Comparison of ENCODE assay signal across 16 cellular contexts in the genomic region with DNA sequence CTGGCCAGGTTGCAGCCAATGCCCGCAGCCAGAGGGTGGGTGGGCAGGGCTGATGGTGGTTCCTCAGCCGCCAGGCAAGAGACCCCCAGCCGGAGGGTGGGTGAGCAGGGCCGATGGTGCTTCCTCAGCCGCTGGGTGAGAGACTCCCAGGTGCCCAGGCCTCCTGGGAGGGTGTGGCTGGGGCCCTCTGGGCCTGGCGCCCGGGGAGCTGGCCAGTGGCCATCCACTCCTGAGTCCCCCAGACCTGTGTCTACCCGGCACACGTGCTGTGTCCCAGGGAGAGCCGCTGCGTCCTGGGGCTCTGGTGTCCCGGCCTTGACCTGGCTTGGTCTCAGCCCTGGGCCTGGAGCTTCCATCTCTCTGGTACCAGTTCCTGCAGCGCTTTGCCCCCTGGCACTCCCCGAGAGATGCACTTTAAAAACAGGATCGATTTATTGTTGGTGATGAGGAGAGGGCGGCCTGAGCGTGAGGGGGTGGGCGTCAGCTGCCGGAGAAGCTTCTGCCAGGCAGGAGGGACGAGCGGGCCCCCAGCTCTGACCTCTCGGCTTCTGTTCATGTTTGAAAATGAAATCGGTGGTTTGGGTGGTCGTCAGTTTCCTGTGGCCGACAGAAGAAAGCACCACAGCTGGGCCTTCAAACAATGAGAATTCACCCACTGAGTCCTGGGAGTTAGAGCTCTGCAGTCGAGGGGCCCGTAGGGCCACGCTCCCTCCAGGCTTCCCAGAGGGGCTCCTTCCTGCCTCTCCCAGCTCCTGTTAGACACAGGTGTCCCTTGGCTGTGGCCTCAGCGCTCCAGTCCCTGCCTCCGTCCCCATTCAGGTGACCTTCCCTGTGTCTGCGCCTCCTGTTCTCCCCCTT. TPM values are rescaled to one million over a fixed set of nuclear protein-coding genes. Genes with fewer than 3 reads are reported as not detected.
"Had no signal": no experiment of that assay in that cellular context is flagged by ENCODE, and none has a peak within 500 bp of the region (broad histone marks: within the 10 kb centered on the region; RNA-seq: fewer than 3 reads in every experiment).

No MANE protein-coding gene starts in this region.

- H3K4me1 Mint-ChIP-seq: T-cell had no signal

- H3K9me3 ChIP-seq: ovary had no signal

- H3K9me3 Mint-ChIP-seq: activated naive CD4-positive, alpha-beta T cell treated with anti-CD3 and anti-CD28 coated beads for 36 hours; activated T-helper 2 cell treated with anti-CD3 and anti-CD28 coated beads, Interferon-gamma antibody, Interleukin-2, Interleukin-4, amounts not matched to agents 10 μg/mL and 5 μg/mL and 100 μg/mL, durations not matched to agents 14 hours and 24 hours and 36 hours; nephron; T-cell had no signal

- H3K27ac ChIP-seq: ovary had no signal

- ATAC-seq: T-cell had no signal

- H3K4me3 Mint-ChIP-seq: activated naive CD4-positive, alpha-beta T cell treated with anti-CD3 and anti-CD28 coated beads for 36 hours; T-cell had no signal

- H3K4me3 ChIP-seq: ovary had no signal

- H3K27me3 ChIP-seq: ovary had no signal

- H3K36me3 ChIP-seq: ovary had no signal

- H3K27ac Mint-ChIP-seq: activated naive CD4-positive, alpha-beta T cell treated with anti-CD3 and anti-CD28 coated beads for 36 hours; activated T-helper 2 cell treated with anti-CD3 and anti-CD28 coated beads, Interferon-gamma antibody, Interleukin-2, Interleukin-4, amounts not matched to agents 10 μg/mL and 5 μg/mL and 100 μg/mL, durations not matched to agents 14 hours and 24 hours and 36 hours; nephron; T-cell had no signal

- H3K36me3 Mint-ChIP-seq: T-cell had no signal

- DNase-seq: activated CD4-positive, CD25-positive, alpha-beta regulatory T cell treated with anti-CD3 and anti-CD28 coated beads, Interleukin-2, amount 50 U/mL, for 72 hours; activated naive CD4-positive, alpha-beta T cell treated with anti-CD3 and anti-CD28 coated beads for 36 hours; activated T-cell treated with anti-CD3 and anti-CD28 coated beads for 4 hours; hippocampal formation; mesendoderm; ovary; stimulated activated CD4-positive, alpha-beta T cell treated with anti-CD3 and anti-CD28 coated beads, Interleukin-15, amount 100 ng/mL, for 24 hours; stimulated activated CD4-positive, alpha-beta T cell treated with anti-CD3 and anti-CD28 coated beads, Interleukin-4, amount 100 ng/mL, for 1 hour; stimulated activated naive CD4-positive, alpha-beta T cell; T-cell; T-helper 9 cell; trophoblast cell had no signal

RNA-seq across cellular contexts. Expression of gene DOK7, which starts 6.5 kb away (rescaled TPM):
- total RNA-seq: activated naive CD4-positive, alpha-beta T cell treated with anti-CD3 and anti-CD28 coated beads for 36 hours; activated T-helper 2 cell treated with anti-CD3 and anti-CD28 coated beads, Interferon-gamma antibody, Interleukin-2, Interleukin-4, amounts not matched to agents 10 μg/mL and 5 μg/mL and 100 μg/mL, durations not matched to agents 14 hours and 24 hours and 36 hours; astrocyte had no signal

RNA-seq across cellular contexts. Expression of gene HGFAC, which starts 27.8 kb away (rescaled TPM):
- total RNA-seq: activated naive CD4-positive, alpha-beta T cell treated with anti-CD3 and anti-CD28 coated beads for 36 hours; activated T-helper 2 cell treated with anti-CD3 and anti-CD28 coated beads, Interferon-gamma antibody, Interleukin-2, Interleukin-4, amounts not matched to agents 10 μg/mL and 5 μg/mL and 100 μg/mL, durations not matched to agents 14 hours and 24 hours and 36 hours had no signal
- polyA plus RNA-seq: keratinocyte had no signal
